In the genomic region with DNA sequence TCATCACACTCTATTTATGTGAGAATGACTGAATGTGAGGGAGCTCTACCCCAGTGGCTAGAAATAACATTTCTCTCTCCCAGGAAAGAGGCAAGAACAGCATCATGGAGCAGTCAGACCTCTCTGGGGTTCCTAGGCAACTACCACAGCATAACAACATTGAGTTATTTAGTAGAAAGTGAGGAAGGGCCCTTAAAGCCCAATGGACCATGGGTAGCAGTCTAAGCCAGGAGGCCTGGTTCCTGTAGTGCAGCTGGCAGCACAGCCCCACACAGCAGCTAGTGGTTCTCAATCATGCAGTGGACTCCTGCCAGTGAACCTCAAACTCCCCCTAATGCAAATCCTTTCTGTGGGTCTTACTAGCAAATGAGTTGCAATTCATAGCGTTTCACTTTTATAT, we compare ENCODE assay signal across 11 cellular contexts. TPM values are rescaled to one million over a fixed set of nuclear protein-coding genes. Genes with fewer than 3 reads are reported as not detected.
DNase-seq lines count a peak whose midpoint lies in the region; ATAC-seq lines count a peak whose summit lies in the region.
"Had no signal": no experiment of that assay in that cellular context is flagged by ENCODE, and none has a peak within 500 bp of the region (broad histone marks: within the 10 kb centered on the region; RNA-seq: fewer than 3 reads in every experiment).

No MANE protein-coding gene starts in this region.

- DNase-seq in M059J (ENCODE audit: low read depth) (peak; percentile 15), mesenteric fat pad (ENCODE audit: low spot score) (no peak)
- DNase-seq in stimulated activated CD4-positive, alpha-beta T cell treated with anti-CD3 and anti-CD28 coated beads, Interleukin-1b, Interleukin-23, amount 100 ng/mL, for 48 hours, result peak; percentile 40
- DNase-seq in NK-92 treated with Interleukin-12 subunit alpha and Interleukin-12 subunit beta, amount 100 ng/mL, for 24 hours (lab: John Stamatoyannopoulos, UW), result no peak
- DNase-seq: EL, NCI-H1436 had no signal

- H3K27me3 Mint-ChIP-seq in activated naive CD4-positive, alpha-beta T cell treated with anti-CD3 and anti-CD28 coated beads, Interleukin-2, amount 50 U/mL, for 24 hours, result no peaks in the 10 kb centered on the region
- H3K27me3 Mint-ChIP-seq: progenitor cell of endocrine pancreas had no signal

- peaks cover 5% of the 10 kb centered on the region for H3K9me3 Mint-ChIP-seq in activated naive CD4-positive, alpha-beta T cell treated with anti-CD3 and anti-CD28 coated beads, Interleukin-2, amount 50 U/mL, for 24 hours

- H3K27ac Mint-ChIP-seq in activated naive CD4-positive, alpha-beta T cell treated with anti-CD3 and anti-CD28 coated beads, Interleukin-2, amount 50 U/mL, for 24 hours, result peak overlapping the region; percentile 82
- H3K27ac Mint-ChIP-seq: progenitor cell of endocrine pancreas had no signal

- H3K4me3 Mint-ChIP-seq in activated naive CD4-positive, alpha-beta T cell treated with anti-CD3 and anti-CD28 coated beads, Interleukin-2, amount 50 U/mL, for 24 hours, result no peak overlapping the region

- ATAC-seq in GM18907 (IDR thresholded peaks at IDR 0.05; ENCODE audit: unreplicated experiment), result peak; percentile 78
- no peak for ATAC-seq in GM19023 (IDR thresholded peaks at IDR 0.05; ENCODE audit: unreplicated experiment)
- ATAC-seq: left lobe of liver had no signal

- peaks cover 65% of the 10 kb centered on the region for H3K4me1 Mint-ChIP-seq in activated naive CD4-positive, alpha-beta T cell treated with anti-CD3 and anti-CD28 coated beads, Interleukin-2, amount 50 U/mL, for 24 hours

- H3K36me3 Mint-ChIP-seq in activated naive CD4-positive, alpha-beta T cell treated with anti-CD3 and anti-CD28 coated beads, Interleukin-2, amount 50 U/mL, for 24 hours, result peaks cover 6% of the 10 kb centered on the region

RNA-seq across cellular contexts. Expression of a gene that starts 55.3 kb away (rescaled TPM):
- total RNA-seq in M059J (2014; rRNA removed; shearing (Covaris generic)), result 1.2 and 2.4 TPM in 2 replicates
- total RNA-seq in mesenteric fat pad, result 2.3 TPM

Comparison
In these comparisons a context has a peak if more than half of its experiments do, and no peak if none do; other contexts are left out.
1. DNase-seq: peak in M059J (single experiment) and stimulated activated CD4-positive, alpha-beta T cell treated with anti-CD3 and anti-CD28 coated beads, Interleukin-1b, Interleukin-23, amount 100 ng/mL, for 48 hours (single experiment); none in NK-92 treated with Interleukin-12 subunit alpha and Interleukin-12 subunit beta, amount 100 ng/mL, for 24 hours (single experiment) and mesenteric fat pad (single experiment).